ENCODE assay signal across 8 cellular contexts in the genomic region with DNA sequence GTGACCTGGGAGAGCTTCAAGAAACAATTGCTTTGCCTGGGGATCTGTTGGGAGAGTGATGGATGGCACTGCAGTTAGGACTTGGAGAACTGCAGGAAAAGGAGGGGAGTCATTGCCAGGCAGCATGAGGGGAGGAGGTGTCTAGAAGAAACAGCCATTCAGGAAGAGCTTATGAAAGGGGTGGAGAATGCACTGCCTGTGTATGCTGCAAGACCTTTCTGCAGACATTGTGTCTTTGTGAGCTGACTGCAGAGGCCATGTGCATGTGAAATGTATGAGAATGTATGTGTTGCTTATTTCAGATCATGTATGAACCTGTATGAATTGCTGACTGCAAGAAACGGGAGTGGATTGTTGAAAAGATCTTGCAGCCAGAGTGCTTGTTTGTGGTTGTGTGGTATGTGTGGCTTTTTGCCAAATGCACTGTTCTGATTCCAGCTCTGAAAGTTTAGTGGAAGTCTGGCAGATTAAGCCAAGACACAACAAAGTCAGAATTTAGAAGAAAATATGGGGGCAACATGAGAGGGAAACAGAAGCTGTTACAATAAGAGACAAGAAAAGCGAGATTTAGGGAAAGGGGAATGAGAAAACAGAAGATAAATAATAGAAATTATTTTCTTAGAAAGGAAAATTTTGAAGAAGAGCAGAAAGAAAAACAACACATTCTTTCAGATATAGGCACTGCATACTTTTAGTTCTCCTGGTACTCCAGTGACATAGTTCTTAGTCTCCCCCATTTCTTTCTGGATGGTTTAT.
DNase-seq lines count a peak whose midpoint lies in the region; ATAC-seq, FAIRE-seq and TF ChIP-seq lines count a peak whose summit lies in the region.

No MANE protein-coding gene starts in this region.

- no peak for TF ChIP-seq POLR2A in GM18505 (IDR thresholded peaks at IDR 0.05; ENCODE audit: borderline replicate concordance, extremely low read depth, insufficient read depth, insufficient read length)

- H2AFZ ChIP-seq in ACC112 (ENCODE audit: low read length, unreplicated experiment): no peak overlapping the region

- ATAC-seq in GM18505 (IDR thresholded peaks at IDR 0.05; ENCODE audit: unreplicated experiment) (no peak), GM18867 (IDR thresholded peaks at IDR 0.05; ENCODE audit: unreplicated experiment) (no peak), GM21423 (IDR thresholded peaks at IDR 0.05; ENCODE audit: unreplicated experiment) (no peak)

- H3K36me3 ChIP-seq in ACC112 (ENCODE audit: insufficient read depth, low read length): no peaks in the 10 kb centered on the region

- no peaks in the 10 kb centered on the region for H3K79me2 ChIP-seq in ACC112 (ENCODE audit: control insufficient read depth, insufficient read depth, low read length, unreplicated experiment)

- H3K27ac ChIP-seq in ACC112 (ENCODE audit: low read depth, low read length): no peak overlapping the region

- no peaks in the 10 kb centered on the region for H3K27me3 ChIP-seq in ACC112 (ENCODE audit: insufficient read depth, low read length)

- peak overlapping the region; percentile 6; the same call in 1 of the 2 replicates for H3K4me3 ChIP-seq in ACC112 (ENCODE audit: low read depth, low read length)

- peak; percentile 39 for FAIRE-seq in RCC 7860 (lab: Jason Lieb, UNC)

- H3K4me1 ChIP-seq in ACC112 (ENCODE audit: control insufficient read depth, insufficient read depth, low read length, unreplicated experiment): peaks cover 15% of the 10 kb centered on the region

- DNase-seq in HK-2 (ENCODE audit: unreplicated experiment) (peak; percentile 36), RCC 7860 (ENCODE audit: low spot score) (peak; percentile 26), fibroblast of gingiva (ENCODE audit: low read depth) (peak; percentile 69), nucleus accumbens (lab: John Stamatoyannopoulos, UW) (peak in 40 of 56 donors; percentile 9 to 79 (median 39))
